ENCODE assay signal across 11 cellular contexts in the genomic region with DNA sequence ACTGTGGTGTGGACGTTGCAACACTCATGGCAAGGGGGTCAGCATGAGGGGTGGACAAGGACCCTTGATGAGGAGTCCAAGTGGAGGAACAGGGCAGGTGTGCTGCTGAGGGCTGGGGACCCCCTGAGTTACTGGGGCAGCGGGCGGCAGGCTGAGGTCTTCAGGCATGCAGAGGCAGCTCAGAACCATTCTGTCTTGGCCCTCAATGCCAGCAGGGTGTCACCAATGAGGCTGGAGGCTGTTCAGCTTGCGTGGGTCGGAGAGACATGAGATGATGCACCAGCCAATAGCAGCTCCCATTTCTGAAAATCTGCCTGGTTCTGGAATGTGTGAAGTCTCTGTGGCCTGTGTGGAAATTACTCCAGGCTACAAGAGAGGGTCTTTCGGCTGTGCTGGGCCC.
DNase-seq lines count a peak whose midpoint lies in the region; ATAC-seq and TF ChIP-seq lines count a peak whose summit lies in the region.
"Had no signal": no experiment of that assay in that cellular context is flagged by ENCODE, and none has a peak within 500 bp of the region (broad histone marks: within the 10 kb centered on the region; RNA-seq: fewer than 3 reads in every experiment).

No MANE protein-coding gene starts in this region.

- H3K4me2 ChIP-seq in osteoblast (ENCODE audit: insufficient read depth, low read length): no peak overlapping the region

- H3K36me3 ChIP-seq in osteoblast (ENCODE audit: insufficient read depth, low read length) (no peaks in the 10 kb centered on the region), aorta (ENCODE audit: control insufficient read depth in 1 of 2, insufficient read depth in 2 of 2, low read length in 1 of 2) (no peaks in the 10 kb centered on the region)

- H3K27me3 ChIP-seq in right cardiac atrium (ENCODE audit: control insufficient read depth, insufficient read depth) (no peaks in the 10 kb centered on the region), osteoblast (ENCODE audit: insufficient read depth, low read length) (no peaks in the 10 kb centered on the region), aorta (ENCODE audit: control insufficient read depth in 1 of 2, insufficient read depth in 2 of 2, low read length in 1 of 2) (no peaks in the 10 kb centered on the region)
- no peaks in the 10 kb centered on the region for H3K27me3 ChIP-seq in CD4-positive, alpha-beta T cell (ENCODE audit: control insufficient read depth, insufficient read depth, low read length)

- ATAC-seq in right cardiac atrium: peak; percentile 41 to 53
- ATAC-seq in aorta (ENCODE audit: low FRiP score): no peak
- ATAC-seq in CD4-positive, alpha-beta T cell (ENCODE audit: poor library complexity): no peak
- ATAC-seq: K562 had no signal

- intact Hi-C loops in right cardiac atrium (cut with DNase I): no loop called here
- intact Hi-C loops in cardiac septum (cut with DNase I): no loop called here
- intact Hi-C loops in aorta (cut with DNase I): no loop called here
- intact Hi-C loops in CD4-positive, alpha-beta T cell (cut with DNase I, micrococcal nuclease): no loop called here

- H3K4me1 Mint-ChIP-seq in brain: peaks cover 37% of the 10 kb centered on the region
- no peaks in the 10 kb centered on the region for H3K4me1 Mint-ChIP-seq in CD4-positive, alpha-beta T cell (ENCODE audit: low read depth)
- H3K4me1 Mint-ChIP-seq: CD14-positive monocyte; CD8-positive, alpha-beta memory T cell had no signal

- TF ChIP-seq CTCF in brain (conservative IDR thresholded peaks at IDR 0.05) (no peak), osteoblast (IDR thresholded peaks at IDR 0.05; ENCODE audit: extremely low read depth, low read depth, low read length) (no peak)
- no peak for TF ChIP-seq CTCF in CD4-positive, alpha-beta T cell (IDR thresholded peaks at IDR 0.05)

- H3K4me1 ChIP-seq in right cardiac atrium (ENCODE audit: control insufficient read depth, insufficient read depth, low read length) (no peaks in the 10 kb centered on the region), osteoblast (ENCODE audit: insufficient read depth, low read length) (peaks cover 25% of the 10 kb centered on the region), aorta (ENCODE audit: control insufficient read depth in 1 of 2, insufficient read depth in 2 of 2, low read length in 2 of 2) (no peaks in the 10 kb centered on the region)

- CTCF ChIA-PET in CD4-positive, alpha-beta T cell (lab: Charles Lee): no interaction called here

- H3K9me3 Mint-ChIP-seq in brain: peaks cover 3 to 7% (median 4%) of the 10 kb centered on the region in 5 experiments
- H3K9me3 Mint-ChIP-seq in CD4-positive, alpha-beta T cell: no peaks in the 10 kb centered on the region
- H3K9me3 Mint-ChIP-seq: CD8-positive, alpha-beta memory T cell had no signal

- H3K27me3 Mint-ChIP-seq in brain: peaks cover 7% of the 10 kb centered on the region
- peaks cover 12% of the 10 kb centered on the region for H3K27me3 Mint-ChIP-seq in CD4-positive, alpha-beta T cell

- H2AFZ ChIP-seq in osteoblast (ENCODE audit: low read length): no peak overlapping the region

- H4K20me1 ChIP-seq in osteoblast (ENCODE audit: insufficient read depth, low read length): no peaks in the 10 kb centered on the region

- H3K9me3 ChIP-seq in right cardiac atrium (ENCODE audit: control insufficient read depth, low read length) (no peaks in the 10 kb centered on the region), osteoblast (ENCODE audit: low read depth, low read length) (no peaks in the 10 kb centered on the region), aorta (ENCODE audit: control insufficient read depth, low read length) (no peaks in the 10 kb centered on the region)
- no peaks in the 10 kb centered on the region for H3K9me3 ChIP-seq in CD4-positive, alpha-beta T cell (ENCODE audit: control insufficient read depth, low read length)

- no peak overlapping the region for H3K4me3 ChIP-seq in right cardiac atrium (ENCODE audit: low read length)
- H3K4me3 ChIP-seq in osteoblast (ENCODE audit: insufficient read depth, low read length): no peak overlapping the region
- H3K4me3 ChIP-seq in aorta (ENCODE audit: low read length in 2 of 2): no peak overlapping the region
- H3K4me3 ChIP-seq: K562 had no signal

- H3K79me2 ChIP-seq in osteoblast (ENCODE audit: insufficient read depth, low read length): no peaks in the 10 kb centered on the region

- WGBS in right cardiac atrium: 66% methylated on average over 6 of the region's 6 CpGs
- 94 to 95% methylated on average over 6 of the region's 6 CpGs for WGBS in aorta, 2 donors

- POLR2A ChIA-PET in CD4-positive, alpha-beta T cell (lab: Charles Lee): no interaction called here

- H3K27ac Mint-ChIP-seq in brain: peak overlapping the region in 3 of 5 experiments; percentile 23 to 76 (median 28)
- no peak overlapping the region for H3K27ac Mint-ChIP-seq in CD4-positive, alpha-beta T cell
- H3K27ac Mint-ChIP-seq: CD14-positive monocyte; CD8-positive, alpha-beta memory T cell had no signal

- H3K36me3 Mint-ChIP-seq in brain: peaks cover 3% of the 10 kb centered on the region
- no peaks in the 10 kb centered on the region for H3K36me3 Mint-ChIP-seq in CD4-positive, alpha-beta T cell (ENCODE audit: low read depth)
- H3K36me3 Mint-ChIP-seq: CD14-positive monocyte; CD8-positive, alpha-beta memory T cell had no signal

- H3K4me3 Mint-ChIP-seq in brain: no peak overlapping the region
- no peak overlapping the region for H3K4me3 Mint-ChIP-seq in CD4-positive, alpha-beta T cell
- H3K4me3 Mint-ChIP-seq: CD14-positive monocyte; CD8-positive, alpha-beta memory T cell had no signal

- H3K27ac ChIP-seq in right cardiac atrium (ENCODE audit: low read length): no peak overlapping the region
- no peak overlapping the region for H3K27ac ChIP-seq in osteoblast (ENCODE audit: low read depth, low read length)
- H3K27ac ChIP-seq in aorta (ENCODE audit: low read depth in 1 of 2, low read length in 2 of 2): no peak overlapping the region
- no peak overlapping the region for H3K27ac ChIP-seq in CD4-positive, alpha-beta T cell (ENCODE audit: low read depth, low read length)

- DNase-seq in right cardiac atrium (no peak), cardiac septum (ENCODE audit: low spot score) (no peak), osteoblast (ENCODE audit: insufficient read length, low spot score, missing footprints) (peak; percentile 76), aorta (peak; percentile 18 to 67), SKM-1 (lab: John Stamatoyannopoulos, UW; ENCODE audit: unreplicated experiment) (no peak)
- no peak for DNase-seq in CD4-positive, alpha-beta T cell
- DNase-seq in activated CD8-positive, alpha-beta memory T cell treated with anti-CD3 and anti-CD28 coated beads, Interleukin-2, amount 50 U/mL, for 4 hours: no peak

Comparison
In these comparisons a context has a peak if more than half of its experiments do, and no peak if none do; other contexts are left out.
1. ATAC-seq: peak in right cardiac atrium (2 of 2); none in aorta (single experiment) and CD4-positive, alpha-beta T cell (single experiment).
2. DNase-seq: peak in osteoblast (single experiment) and aorta (2 of 2); none in right cardiac atrium (0 of 3), cardiac septum (single experiment), CD4-positive, alpha-beta T cell (0 of 10), activated CD8-positive, alpha-beta memory T cell treated with anti-CD3 and anti-CD28 coated beads, Interleukin-2, amount 50 U/mL, for 4 hours (single experiment) and SKM-1 (single experiment).